In genomic region chr6:97867177-97867576, GRCh38 we compare ENCODE assay signal across 20 cellular contexts.
"Had no signal": no experiment of that assay in that cellular context is flagged by ENCODE, and none has a peak within 500 bp of the region (broad histone marks: within the 10 kb centered on the region; RNA-seq: fewer than 3 reads in every experiment).

No MANE protein-coding gene starts in this region.

- DNase-seq: colonic mucosa; cortex of kidney; effector CD4-positive, alpha-beta T cell; effector memory CD4-positive, alpha-beta T cell; gastrocnemius medialis; glutamatergic neuron; head of caudate nucleus; heart right ventricle; hippocampal formation; left cardiac atrium; left ventricle myocardium superior; lower lobe of right lung; mesenchymal stem cell had no signal

- H3K9me3 ChIP-seq: colonic mucosa, esophagus muscularis mucosa, gastrocnemius medialis, left lung, lower lobe of right lung, mucosa of descending colon had no signal

- H3K27me3 ChIP-seq: colonic mucosa, esophagus muscularis mucosa, foreskin keratinocyte, gastrocnemius medialis, heart right ventricle, left lung had no signal

- FAIRE-seq: endothelial cell of umbilical vein, islet of Langerhans, keratinocyte had no signal

- H3K27ac ChIP-seq: colonic mucosa, esophagus muscularis mucosa, foreskin keratinocyte, gastrocnemius medialis, heart right ventricle, left lung, lower lobe of right lung had no signal

- H3K36me3 ChIP-seq: colonic mucosa, esophagus muscularis mucosa, gastrocnemius medialis, heart right ventricle, left lung, lower lobe of right lung had no signal

- ATAC-seq: gastrocnemius medialis, heart right ventricle, left cardiac atrium, left lung, left ventricle myocardium superior, lower lobe of right lung, mucosa of descending colon had no signal

- H3K4me1 ChIP-seq: colonic mucosa, esophagus muscularis mucosa, gastrocnemius medialis, heart right ventricle, left lung, lower lobe of right lung had no signal

- H3K4me3 ChIP-seq: colonic mucosa, esophagus muscularis mucosa, gastrocnemius medialis, heart right ventricle, left lung, lower lobe of right lung, mucosa of descending colon had no signal
